Comparison of ENCODE assay signal across 9 cellular contexts in the genomic region with DNA sequence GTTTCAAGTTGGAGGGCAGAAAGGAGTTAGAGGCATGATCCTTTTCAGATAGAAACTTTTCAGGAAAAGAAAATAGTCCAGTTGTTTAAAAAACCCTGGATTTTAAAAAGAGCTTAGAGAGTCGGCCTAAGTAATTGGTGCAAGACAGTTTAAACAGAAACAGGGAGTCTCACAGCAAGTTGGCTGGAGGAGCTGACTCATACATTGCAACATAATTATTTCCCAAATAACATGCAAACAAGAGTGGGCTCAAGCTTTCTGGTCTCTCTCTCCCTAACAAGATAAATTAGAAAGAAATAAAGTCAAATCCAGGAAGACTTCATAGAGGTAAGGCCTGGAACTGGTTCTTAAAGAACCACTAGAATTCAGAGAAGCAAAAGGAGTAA.
DNase-seq lines count a peak whose midpoint lies in the region; ATAC-seq and TF ChIP-seq lines count a peak whose summit lies in the region.
"Had no signal": no experiment of that assay in that cellular context is flagged by ENCODE, and none has a peak within 500 bp of the region (broad histone marks: within the 10 kb centered on the region; RNA-seq: fewer than 3 reads in every experiment).

No MANE protein-coding gene starts in this region.

- no peak for TF ChIP-seq CTCF in choroid plexus epithelial cell (conservative IDR thresholded peaks at IDR 0.05; ENCODE audit: low read depth, low read length)
- TF ChIP-seq CTCF in mucosa of descending colon (IDR thresholded peaks at IDR 0.05) = no peak

- H3K9me3 ChIP-seq in mucosa of descending colon = no peaks in the 10 kb centered on the region

- H3K27ac ChIP-seq in ACC112 (ENCODE audit: low read depth, low read length) = peak overlapping the region; percentile 98

- DNase-seq in LHCN-M2 (ENCODE audit: low read depth) = peak; percentile 82
- DNase-seq in choroid plexus epithelial cell (ENCODE audit: low read depth) = peak; percentile 92
- DNase-seq in mucosa of descending colon = no peak
- DNase-seq: NCI-H524 had no signal

- H3K4me1 ChIP-seq in ACC112 (ENCODE audit: control insufficient read depth, insufficient read depth, low read length, unreplicated experiment) (peaks cover 43% of the 10 kb centered on the region), mucosa of descending colon (ENCODE audit: low read depth) (no peaks in the 10 kb centered on the region)

- H3K36me3 ChIP-seq in ACC112 (ENCODE audit: insufficient read depth, low read length) (no peaks in the 10 kb centered on the region), mucosa of descending colon (ENCODE audit: low read depth) (no peaks in the 10 kb centered on the region)

- peak overlapping the region; percentile 65 for H3K4me3 ChIP-seq in ACC112 (ENCODE audit: low read depth, low read length)
- H3K4me3 ChIP-seq in choroid plexus epithelial cell (ENCODE audit: low read depth, low read length) = no peak overlapping the region
- no peak overlapping the region for H3K4me3 ChIP-seq in mucosa of descending colon

- peak overlapping the region; percentile 69 for H2AFZ ChIP-seq in ACC112 (ENCODE audit: low read length, unreplicated experiment)

- peaks cover 9% of the 10 kb centered on the region for H3K79me2 ChIP-seq in ACC112 (ENCODE audit: control insufficient read depth, insufficient read depth, low read length, unreplicated experiment)

- H3K27me3 ChIP-seq in ACC112 (ENCODE audit: insufficient read depth, low read length) = no peaks in the 10 kb centered on the region

- intact Hi-C loops in mucosa of descending colon (cut with DNase I, micrococcal nuclease) = no loop called here

- ATAC-seq in mucosa of descending colon (peak; percentile 26), GM21390 (IDR thresholded peaks at IDR 0.05; ENCODE audit: unreplicated experiment) (no peak), HG03039 (IDR thresholded peaks at IDR 0.05; ENCODE audit: unreplicated experiment) (no peak), esophagus mucosa (no peak)
- no peak for ATAC-seq in activated CD4-positive, CD25-positive, alpha-beta regulatory T cell treated with anti-CD3 and anti-CD28 coated beads, Interleukin-2, amount 50 U/mL, for 24 hours

Comparison
In these comparisons a context has a peak if more than half of its experiments do, and no peak if none do; other contexts are left out.
1. DNase-seq: peak in LHCN-M2 (single experiment) and choroid plexus epithelial cell (single experiment); none in mucosa of descending colon (0 of 3).